2 cellular contexts compared by ENCODE assay signal in the genomic region with DNA sequence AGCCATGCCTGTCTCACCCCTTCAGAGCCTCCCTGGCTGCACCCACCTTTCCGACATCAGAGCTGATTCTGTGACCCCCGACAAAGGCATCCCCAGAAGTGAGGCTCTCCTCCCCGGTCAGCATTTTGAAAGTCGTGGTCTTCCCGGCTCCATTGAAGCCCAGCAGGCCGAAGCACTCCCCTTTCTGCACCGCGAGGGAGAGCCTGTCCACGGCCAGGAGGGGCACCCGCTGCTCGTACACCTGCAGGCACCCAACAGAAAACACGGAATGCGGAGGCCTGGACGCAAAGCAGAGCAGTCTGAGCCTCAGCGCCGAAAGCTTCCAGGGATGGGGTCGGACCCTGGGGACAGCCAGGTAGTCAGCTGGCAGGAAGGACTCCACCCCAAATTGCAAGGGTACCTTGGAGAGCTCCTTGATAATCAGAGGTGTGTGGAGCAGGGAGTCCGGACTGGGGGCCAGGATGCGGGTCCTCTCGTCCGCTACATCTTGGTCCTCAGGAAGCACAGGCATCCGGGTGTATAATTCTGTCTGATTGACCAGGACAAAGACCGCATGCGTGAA.
A peak's percentile ranks its signal among the peaks of the same experiment; 100 is the strongest.
TF ChIP-seq lines count a peak whose summit lies in the region.

No MANE protein-coding gene starts in this region.

TF ChIP-seq in HEK293, 187 proteins besides CTCF, POLR2A, EP300 and RAD21:
- TF ChIP-seq, protein P1, sequence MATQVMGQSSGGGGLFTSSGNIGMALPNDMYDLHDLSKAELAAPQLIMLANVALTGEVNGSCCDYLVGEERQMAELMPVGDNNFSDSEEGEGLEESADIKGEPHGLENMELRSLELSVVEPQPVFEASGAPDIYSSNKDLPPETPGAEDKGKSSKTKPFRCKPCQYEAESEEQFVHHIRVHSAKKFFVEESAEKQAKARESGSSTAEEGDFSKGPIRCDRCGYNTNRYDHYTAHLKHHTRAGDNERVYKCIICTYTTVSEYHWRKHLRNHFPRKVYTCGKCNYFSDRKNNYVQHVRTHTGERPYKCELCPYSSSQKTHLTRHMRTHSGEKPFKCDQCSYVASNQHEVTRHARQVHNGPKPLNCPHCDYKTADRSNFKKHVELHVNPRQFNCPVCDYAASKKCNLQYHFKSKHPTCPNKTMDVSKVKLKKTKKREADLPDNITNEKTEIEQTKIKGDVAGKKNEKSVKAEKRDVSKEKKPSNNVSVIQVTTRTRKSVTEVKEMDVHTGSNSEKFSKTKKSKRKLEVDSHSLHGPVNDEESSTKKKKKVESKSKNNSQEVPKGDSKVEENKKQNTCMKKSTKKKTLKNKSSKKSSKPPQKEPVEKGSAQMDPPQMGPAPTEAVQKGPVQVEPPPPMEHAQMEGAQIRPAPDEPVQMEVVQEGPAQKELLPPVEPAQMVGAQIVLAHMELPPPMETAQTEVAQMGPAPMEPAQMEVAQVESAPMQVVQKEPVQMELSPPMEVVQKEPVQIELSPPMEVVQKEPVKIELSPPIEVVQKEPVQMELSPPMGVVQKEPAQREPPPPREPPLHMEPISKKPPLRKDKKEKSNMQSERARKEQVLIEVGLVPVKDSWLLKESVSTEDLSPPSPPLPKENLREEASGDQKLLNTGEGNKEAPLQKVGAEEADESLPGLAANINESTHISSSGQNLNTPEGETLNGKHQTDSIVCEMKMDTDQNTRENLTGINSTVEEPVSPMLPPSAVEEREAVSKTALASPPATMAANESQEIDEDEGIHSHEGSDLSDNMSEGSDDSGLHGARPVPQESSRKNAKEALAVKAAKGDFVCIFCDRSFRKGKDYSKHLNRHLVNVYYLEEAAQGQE (tag by site-specific recombination; IDR thresholded peaks at IDR 0.05): peak; percentile 93
- TF ChIP-seq ZNF335 (tag by site-specific recombination; conservative IDR thresholded peaks at IDR 0.05): no peak

TF ChIP-seq in K562, 482 proteins besides CTCF, POLR2A, EP300 and RAD21:
- TF ChIP-seq, protein P2, sequence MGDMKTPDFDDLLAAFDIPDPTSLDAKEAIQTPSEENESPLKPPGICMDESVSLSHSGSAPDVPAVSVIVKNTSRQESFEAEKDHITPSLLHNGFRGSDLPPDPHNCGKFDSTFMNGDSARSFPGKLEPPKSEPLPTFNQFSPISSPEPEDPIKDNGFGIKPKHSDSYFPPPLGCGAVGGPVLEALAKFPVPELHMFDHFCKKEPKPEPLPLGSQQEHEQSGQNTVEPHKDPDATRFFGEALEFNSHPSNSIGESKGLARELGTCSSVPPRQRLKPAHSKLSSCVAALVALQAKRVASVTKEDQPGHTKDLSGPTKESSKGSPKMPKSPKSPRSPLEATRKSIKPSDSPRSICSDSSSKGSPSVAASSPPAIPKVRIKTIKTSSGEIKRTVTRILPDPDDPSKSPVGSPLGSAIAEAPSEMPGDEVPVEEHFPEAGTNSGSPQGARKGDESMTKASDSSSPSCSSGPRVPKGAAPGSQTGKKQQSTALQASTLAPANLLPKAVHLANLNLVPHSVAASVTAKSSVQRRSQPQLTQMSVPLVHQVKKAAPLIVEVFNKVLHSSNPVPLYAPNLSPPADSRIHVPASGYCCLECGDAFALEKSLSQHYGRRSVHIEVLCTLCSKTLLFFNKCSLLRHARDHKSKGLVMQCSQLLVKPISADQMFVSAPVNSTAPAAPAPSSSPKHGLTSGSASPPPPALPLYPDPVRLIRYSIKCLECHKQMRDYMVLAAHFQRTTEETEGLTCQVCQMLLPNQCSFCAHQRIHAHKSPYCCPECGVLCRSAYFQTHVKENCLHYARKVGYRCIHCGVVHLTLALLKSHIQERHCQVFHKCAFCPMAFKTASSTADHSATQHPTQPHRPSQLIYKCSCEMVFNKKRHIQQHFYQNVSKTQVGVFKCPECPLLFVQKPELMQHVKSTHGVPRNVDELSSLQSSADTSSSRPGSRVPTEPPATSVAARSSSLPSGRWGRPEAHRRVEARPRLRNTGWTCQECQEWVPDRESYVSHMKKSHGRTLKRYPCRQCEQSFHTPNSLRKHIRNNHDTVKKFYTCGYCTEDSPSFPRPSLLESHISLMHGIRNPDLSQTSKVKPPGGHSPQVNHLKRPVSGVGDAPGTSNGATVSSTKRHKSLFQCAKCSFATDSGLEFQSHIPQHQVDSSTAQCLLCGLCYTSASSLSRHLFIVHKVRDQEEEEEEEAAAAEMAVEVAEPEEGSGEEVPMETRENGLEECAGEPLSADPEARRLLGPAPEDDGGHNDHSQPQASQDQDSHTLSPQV (IDR thresholded peaks at IDR 0.05): no peak
- TF ChIP-seq POLR2G (IDR thresholded peaks at IDR 0.05; ENCODE audit: low read depth, low read length): peak; percentile 24; the same call in 1 of the 2 replicates
- no peak for TF ChIP-seq NR4A1 (CRISPR knock-in tag; IDR thresholded peaks at IDR 0.05)
- no peak for TF ChIP-seq NR4A1 (tag; IDR thresholded peaks at IDR 0.05)
- TF ChIP-seq, protein P3, sequence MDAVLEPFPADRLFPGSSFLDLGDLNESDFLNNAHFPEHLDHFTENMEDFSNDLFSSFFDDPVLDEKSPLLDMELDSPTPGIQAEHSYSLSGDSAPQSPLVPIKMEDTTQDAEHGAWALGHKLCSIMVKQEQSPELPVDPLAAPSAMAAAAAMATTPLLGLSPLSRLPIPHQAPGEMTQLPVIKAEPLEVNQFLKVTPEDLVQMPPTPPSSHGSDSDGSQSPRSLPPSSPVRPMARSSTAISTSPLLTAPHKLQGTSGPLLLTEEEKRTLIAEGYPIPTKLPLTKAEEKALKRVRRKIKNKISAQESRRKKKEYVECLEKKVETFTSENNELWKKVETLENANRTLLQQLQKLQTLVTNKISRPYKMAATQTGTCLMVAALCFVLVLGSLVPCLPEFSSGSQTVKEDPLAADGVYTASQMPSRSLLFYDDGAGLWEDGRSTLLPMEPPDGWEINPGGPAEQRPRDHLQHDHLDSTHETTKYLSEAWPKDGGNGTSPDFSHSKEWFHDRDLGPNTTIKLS (IDR thresholded peaks at IDR 0.05; ENCODE audit: borderline replicate concordance, low read depth): no peak
- no peak for TF ChIP-seq ZNF589 (CRISPR knock-in tag; IDR thresholded peaks at IDR 0.05; ENCODE audit: low read depth)
- TF ChIP-seq, protein P4, sequence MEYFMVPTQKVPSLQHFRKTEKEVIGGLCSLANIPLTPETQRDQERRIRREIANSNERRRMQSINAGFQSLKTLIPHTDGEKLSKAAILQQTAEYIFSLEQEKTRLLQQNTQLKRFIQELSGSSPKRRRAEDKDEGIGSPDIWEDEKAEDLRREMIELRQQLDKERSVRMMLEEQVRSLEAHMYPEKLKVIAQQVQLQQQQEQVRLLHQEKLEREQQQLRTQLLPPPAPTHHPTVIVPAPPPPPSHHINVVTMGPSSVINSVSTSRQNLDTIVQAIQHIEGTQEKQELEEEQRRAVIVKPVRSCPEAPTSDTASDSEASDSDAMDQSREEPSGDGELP (CRISPR knock-in tag; IDR thresholded peaks at IDR 0.05; ENCODE audit: borderline replicate concordance): 0 out of 2 replicates have a peak, but pooled peaks have one; percentile 17
- no peak for TF ChIP-seq CHD2 (IDR thresholded peaks at IDR 0.05; ENCODE audit: low read depth, low read length)
- TF ChIP-seq, protein P5, sequence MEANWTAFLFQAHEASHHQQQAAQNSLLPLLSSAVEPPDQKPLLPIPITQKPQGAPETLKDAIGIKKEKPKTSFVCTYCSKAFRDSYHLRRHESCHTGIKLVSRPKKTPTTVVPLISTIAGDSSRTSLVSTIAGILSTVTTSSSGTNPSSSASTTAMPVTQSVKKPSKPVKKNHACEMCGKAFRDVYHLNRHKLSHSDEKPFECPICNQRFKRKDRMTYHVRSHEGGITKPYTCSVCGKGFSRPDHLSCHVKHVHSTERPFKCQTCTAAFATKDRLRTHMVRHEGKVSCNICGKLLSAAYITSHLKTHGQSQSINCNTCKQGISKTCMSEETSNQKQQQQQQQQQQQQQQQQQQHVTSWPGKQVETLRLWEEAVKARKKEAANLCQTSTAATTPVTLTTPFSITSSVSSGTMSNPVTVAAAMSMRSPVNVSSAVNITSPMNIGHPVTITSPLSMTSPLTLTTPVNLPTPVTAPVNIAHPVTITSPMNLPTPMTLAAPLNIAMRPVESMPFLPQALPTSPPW (CRISPR knock-in tag; IDR thresholded peaks at IDR 0.05): no peak
- TF ChIP-seq, protein P6, sequence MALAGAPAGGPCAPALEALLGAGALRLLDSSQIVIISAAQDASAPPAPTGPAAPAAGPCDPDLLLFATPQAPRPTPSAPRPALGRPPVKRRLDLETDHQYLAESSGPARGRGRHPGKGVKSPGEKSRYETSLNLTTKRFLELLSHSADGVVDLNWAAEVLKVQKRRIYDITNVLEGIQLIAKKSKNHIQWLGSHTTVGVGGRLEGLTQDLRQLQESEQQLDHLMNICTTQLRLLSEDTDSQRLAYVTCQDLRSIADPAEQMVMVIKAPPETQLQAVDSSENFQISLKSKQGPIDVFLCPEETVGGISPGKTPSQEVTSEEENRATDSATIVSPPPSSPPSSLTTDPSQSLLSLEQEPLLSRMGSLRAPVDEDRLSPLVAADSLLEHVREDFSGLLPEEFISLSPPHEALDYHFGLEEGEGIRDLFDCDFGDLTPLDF (CRISPR knock-in tag; IDR thresholded peaks at IDR 0.05): no peak
- no peak for TF ChIP-seq RBBP5 (IDR thresholded peaks at IDR 0.05; ENCODE audit: borderline replicate concordance, insufficient read depth, low read length, poor library complexity, severe bottlenecking)
- TF ChIP-seq, protein P7, sequence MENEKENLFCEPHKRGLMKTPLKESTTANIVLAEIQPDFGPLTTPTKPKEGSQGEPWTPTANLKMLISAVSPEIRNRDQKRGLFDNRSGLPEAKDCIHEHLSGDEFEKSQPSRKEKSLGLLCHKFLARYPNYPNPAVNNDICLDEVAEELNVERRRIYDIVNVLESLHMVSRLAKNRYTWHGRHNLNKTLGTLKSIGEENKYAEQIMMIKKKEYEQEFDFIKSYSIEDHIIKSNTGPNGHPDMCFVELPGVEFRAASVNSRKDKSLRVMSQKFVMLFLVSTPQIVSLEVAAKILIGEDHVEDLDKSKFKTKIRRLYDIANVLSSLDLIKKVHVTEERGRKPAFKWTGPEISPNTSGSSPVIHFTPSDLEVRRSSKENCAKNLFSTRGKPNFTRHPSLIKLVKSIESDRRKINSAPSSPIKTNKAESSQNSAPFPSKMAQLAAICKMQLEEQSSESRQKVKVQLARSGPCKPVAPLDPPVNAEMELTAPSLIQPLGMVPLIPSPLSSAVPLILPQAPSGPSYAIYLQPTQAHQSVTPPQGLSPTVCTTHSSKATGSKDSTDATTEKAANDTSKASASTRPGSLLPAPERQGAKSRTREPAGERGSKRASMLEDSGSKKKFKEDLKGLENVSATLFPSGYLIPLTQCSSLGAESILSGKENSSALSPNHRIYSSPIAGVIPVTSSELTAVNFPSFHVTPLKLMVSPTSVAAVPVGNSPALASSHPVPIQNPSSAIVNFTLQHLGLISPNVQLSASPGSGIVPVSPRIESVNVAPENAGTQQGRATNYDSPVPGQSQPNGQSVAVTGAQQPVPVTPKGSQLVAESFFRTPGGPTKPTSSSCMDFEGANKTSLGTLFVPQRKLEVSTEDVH (IDR thresholded peaks at IDR 0.05; ENCODE audit: low read depth, partially characterized antibody): no peak
TF ChIP-seq in K562: peak in this region for 2.
